Comparison of ENCODE assay signal across 1 cellular context in the genomic region with DNA sequence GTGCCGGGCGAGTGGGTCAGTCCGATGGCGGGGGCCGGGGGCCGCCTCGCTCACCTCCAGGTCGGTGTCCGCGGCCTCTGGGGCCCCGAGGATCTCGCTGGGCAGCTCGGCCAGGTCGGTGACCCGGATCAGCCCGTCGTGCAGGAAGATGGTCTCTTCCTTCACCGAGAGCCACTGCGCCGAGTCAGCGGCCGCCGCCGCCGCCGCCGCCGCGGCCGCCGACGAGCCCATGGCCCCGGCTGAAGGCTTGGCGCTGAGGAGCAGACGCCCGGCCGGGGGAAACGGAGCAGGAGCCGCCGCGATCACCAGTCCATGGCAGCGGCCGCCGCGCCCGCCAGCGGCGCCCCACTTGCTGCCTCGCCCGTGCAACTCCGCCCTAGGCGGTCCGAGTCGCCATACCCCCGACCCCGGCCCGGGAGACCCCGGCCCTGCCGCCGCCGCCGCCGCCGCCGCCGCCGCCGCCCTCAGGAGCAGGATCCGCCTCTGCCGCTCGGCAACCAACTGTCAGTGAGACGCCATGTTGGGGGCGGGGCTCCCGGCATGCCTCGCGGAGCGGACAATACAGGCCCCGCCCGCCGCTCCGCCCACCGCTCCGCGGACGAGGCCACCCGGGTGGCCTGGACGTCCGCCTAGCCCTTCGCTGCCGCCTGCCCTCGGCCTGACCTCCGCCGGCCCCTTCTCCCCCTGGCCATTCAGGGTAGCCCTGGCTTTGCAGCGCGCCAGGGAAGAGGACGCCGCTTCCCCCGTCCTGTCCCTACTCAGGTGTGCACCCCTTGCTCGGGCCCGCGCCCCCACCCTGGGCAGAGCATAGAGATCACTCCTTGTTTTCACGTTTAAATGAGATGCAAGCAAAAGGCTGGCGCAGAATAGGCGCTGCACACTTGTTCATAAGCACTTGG.
TF ChIP-seq lines count a peak whose summit lies in the region.

A gene with protein sequence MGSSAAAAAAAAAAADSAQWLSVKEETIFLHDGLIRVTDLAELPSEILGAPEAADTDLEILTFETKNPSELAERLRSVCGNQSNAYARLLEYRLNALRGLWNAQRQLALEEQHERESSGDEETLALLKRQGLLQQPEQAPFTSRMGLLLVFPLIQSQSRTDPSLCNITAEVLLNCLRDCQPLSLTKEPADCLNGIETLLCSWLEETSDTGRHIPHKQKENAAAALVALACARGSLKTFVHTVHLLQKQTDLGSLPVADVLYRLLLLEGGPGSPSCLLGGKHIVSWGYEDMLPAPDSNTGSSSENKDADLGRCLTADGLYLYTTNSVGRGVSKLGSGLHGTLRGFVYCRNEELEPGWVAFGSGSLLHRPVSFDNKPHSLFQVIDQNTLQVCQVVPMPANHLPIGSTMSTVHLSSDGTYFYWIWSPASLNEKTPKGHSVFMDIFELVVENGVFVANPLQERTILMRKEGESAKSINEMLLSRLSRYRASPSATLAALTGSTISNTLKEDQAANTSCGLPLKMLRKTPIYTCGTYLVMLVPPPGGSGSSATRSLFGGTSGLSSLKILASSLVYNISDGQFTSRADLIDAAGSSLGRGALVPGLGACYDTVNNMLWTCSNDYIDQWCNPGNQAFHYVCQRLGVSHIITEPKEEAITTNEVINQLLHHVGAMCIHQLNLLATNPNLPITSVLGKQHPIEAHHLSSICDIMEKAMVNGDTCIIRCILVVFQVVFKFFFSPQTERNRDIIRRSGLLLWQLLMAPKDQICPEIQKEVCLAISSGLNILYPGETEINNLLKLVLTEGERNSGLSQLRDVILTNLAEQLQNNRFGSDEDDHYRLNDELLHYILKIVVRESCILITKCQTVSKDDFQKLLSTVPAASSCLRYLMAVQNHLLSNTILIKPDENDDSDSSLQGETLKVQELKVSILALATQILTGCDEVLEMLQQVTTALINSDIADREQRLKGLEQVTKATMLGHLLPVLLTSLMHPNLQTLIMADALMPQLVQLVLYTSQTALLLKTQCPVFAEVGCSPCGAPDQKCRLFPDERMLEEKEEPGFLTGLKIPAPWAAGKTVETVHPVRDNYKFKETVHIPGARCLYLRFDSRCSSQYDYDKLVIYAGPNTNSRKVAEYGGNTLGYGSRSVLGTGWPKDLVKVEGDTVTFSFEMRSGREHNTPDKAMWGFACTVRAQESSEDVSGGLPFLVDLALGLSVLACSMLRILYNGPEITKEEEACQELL (N-terminal part only) (minus strand): TSS at position 534 of the 899 bp plus-strand sequence. CDS start 303 bp downstream, at position 231.

TF ChIP-seq in K562, 482 proteins besides CTCF, POLR2A, EP300 and RAD21 (continued from another document and continues in another):
- TF ChIP-seq, protein P1, sequence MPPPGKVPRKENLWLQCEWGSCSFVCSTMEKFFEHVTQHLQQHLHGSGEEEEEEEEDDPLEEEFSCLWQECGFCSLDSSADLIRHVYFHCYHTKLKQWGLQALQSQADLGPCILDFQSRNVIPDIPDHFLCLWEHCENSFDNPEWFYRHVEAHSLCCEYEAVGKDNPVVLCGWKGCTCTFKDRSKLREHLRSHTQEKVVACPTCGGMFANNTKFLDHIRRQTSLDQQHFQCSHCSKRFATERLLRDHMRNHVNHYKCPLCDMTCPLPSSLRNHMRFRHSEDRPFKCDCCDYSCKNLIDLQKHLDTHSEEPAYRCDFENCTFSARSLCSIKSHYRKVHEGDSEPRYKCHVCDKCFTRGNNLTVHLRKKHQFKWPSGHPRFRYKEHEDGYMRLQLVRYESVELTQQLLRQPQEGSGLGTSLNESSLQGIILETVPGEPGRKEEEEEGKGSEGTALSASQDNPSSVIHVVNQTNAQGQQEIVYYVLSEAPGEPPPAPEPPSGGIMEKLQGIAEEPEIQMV (tag; conservative IDR thresholded peaks at IDR 0.05; ENCODE audit: low read depth) = peak; percentile 61
- TF ChIP-seq SNIP1 (IDR thresholded peaks at IDR 0.05; ENCODE audit: low read depth) = no peak
- TF ChIP-seq, protein P2, sequence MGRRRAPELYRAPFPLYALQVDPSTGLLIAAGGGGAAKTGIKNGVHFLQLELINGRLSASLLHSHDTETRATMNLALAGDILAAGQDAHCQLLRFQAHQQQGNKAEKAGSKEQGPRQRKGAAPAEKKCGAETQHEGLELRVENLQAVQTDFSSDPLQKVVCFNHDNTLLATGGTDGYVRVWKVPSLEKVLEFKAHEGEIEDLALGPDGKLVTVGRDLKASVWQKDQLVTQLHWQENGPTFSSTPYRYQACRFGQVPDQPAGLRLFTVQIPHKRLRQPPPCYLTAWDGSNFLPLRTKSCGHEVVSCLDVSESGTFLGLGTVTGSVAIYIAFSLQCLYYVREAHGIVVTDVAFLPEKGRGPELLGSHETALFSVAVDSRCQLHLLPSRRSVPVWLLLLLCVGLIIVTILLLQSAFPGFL (CRISPR knock-in tag; IDR thresholded peaks at IDR 0.05) = no peak
- TF ChIP-seq, protein P3, sequence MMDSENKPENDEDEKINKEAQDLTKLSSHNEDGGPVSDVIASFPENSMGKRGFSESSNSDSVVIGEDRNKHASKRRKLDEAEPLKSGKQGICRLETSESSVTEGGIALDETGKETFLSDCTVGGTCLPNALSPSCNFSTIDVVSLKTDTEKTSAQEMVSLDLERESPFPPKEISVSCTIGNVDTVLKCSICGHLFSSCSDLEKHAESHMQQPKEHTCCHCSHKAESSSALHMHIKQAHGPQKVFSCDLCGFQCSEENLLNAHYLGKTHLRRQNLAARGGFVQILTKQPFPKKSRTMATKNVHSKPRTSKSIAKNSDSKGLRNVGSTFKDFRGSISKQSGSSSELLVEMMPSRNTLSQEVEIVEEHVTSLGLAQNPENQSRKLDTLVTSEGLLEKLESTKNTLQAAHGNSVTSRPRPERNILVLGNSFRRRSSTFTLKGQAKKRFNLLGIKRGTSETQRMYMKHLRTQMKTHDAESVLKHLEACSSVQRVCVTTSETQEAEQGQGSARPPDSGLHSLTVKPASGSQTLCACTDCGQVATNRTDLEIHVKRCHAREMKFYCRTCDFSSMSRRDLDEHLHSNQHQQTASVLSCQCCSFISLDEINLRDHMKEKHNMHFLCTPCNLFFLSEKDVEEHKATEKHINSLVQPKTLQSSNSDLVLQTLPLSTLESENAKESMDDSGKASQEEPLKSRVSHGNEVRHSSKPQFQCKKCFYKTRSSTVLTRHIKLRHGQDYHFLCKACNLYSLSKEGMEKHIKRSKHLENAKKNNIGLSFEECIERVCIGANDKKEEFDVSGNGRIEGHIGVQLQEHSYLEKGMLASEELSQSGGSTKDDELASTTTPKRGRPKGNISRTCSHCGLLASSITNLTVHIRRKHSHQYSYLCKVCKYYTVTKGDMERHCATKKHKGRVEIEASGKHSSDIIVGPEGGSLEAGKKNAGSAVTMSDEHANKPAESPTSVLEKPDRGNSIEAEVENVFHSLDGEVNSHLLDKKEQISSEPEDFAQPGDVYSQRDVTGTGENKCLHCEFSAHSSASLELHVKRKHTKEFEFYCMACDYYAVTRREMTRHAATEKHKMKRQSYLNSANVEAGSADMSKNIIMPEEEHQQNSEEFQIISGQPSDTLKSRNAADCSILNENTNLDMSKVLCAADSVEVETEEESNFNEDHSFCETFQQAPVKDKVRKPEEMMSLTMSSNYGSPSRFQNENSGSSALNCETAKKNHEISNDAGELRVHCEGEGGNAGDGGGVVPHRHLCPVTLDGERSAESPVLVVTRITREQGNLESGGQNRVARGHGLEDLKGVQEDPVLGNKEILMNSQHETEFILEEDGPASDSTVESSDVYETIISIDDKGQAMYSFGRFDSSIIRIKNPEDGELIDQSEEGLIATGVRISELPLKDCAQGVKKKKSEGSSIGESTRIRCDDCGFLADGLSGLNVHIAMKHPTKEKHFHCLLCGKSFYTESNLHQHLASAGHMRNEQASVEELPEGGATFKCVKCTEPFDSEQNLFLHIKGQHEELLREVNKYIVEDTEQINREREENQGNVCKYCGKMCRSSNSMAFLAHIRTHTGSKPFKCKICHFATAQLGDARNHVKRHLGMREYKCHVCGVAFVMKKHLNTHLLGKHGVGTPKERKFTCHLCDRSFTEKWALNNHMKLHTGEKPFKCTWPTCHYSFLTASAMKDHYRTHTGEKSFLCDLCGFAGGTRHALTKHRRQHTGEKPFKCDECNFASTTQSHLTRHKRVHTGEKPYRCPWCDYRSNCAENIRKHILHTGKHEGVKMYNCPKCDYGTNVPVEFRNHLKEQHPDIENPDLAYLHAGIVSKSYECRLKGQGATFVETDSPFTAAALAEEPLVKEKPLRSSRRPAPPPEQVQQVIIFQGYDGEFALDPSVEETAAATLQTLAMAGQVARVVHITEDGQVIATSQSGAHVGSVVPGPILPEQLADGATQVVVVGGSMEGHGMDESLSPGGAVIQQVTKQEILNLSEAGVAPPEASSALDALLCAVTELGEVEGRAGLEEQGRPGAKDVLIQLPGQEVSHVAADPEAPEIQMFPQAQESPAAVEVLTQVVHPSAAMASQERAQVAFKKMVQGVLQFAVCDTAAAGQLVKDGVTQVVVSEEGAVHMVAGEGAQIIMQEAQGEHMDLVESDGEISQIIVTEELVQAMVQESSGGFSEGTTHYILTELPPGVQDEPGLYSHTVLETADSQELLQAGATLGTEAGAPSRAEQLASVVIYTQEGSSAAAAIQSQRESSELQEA (IDR thresholded peaks at IDR 0.05; ENCODE audit: low read depth) = no peak
- TF ChIP-seq BMI1 (IDR thresholded peaks at IDR 0.05; ENCODE audit: low read length) = no peak
- TF ChIP-seq MYBL2 (IDR thresholded peaks at IDR 0.05; ENCODE audit: low read depth) = no peak
- TF ChIP-seq MYBL2 (CRISPR knock-in tag; IDR thresholded peaks at IDR 0.05; ENCODE audit: borderline replicate concordance) = no peak
- TF ChIP-seq, protein P4, sequence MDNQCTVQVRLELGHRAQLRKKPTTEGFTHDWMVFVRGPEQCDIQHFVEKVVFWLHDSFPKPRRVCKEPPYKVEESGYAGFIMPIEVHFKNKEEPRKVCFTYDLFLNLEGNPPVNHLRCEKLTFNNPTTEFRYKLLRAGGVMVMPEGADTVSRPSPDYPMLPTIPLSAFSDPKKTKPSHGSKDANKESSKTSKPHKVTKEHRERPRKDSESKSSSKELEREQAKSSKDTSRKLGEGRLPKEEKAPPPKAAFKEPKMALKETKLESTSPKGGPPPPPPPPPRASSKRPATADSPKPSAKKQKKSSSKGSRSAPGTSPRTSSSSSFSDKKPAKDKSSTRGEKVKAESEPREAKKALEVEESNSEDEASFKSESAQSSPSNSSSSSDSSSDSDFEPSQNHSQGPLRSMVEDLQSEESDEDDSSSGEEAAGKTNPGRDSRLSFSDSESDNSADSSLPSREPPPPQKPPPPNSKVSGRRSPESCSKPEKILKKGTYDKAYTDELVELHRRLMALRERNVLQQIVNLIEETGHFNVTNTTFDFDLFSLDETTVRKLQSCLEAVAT (IDR thresholded peaks at IDR 0.05) = no peak
- peak; percentile 74; the same call in 1 of the 2 replicates for TF ChIP-seq FOXP1 (CRISPR knock-in tag; IDR thresholded peaks at IDR 0.05)
- TF ChIP-seq ZNF24 (IDR thresholded peaks at IDR 0.05) = peak; percentile 15; the same call in 1 of the 2 replicates
- TF ChIP-seq DPF2 (IDR thresholded peaks at IDR 0.05) = no peak
- 0 out of 2 replicates have a peak, but pooled peaks have one; percentile 42 for TF ChIP-seq NBN (IDR thresholded peaks at IDR 0.05; ENCODE audit: low read depth)
- TF ChIP-seq SREBF1 (IDR thresholded peaks at IDR 0.05; ENCODE audit: borderline replicate concordance, low read depth, low read length) = no peak
- peak; percentile 55; the same call in 1 of the 2 replicates for TF ChIP-seq HLTF (IDR thresholded peaks at IDR 0.05)
- TF ChIP-seq NCOR1 (IDR thresholded peaks at IDR 0.05) = no peak
- no peak for TF ChIP-seq SAFB2 (IDR thresholded peaks at IDR 0.05; ENCODE audit: borderline replicate concordance, low read depth, low read length, severe bottlenecking)
- 0 out of 2 replicates have a peak, but pooled peaks have one; percentile 58 for TF ChIP-seq GATAD2A (IDR thresholded peaks at IDR 0.05)
- peak; percentile 44; the same call in 1 of the 2 replicates for TF ChIP-seq EP400 (IDR thresholded peaks at IDR 0.05)
- no peak for TF ChIP-seq WHSC1 (IDR thresholded peaks at IDR 0.05; ENCODE audit: low read length)
- TF ChIP-seq, protein P5, sequence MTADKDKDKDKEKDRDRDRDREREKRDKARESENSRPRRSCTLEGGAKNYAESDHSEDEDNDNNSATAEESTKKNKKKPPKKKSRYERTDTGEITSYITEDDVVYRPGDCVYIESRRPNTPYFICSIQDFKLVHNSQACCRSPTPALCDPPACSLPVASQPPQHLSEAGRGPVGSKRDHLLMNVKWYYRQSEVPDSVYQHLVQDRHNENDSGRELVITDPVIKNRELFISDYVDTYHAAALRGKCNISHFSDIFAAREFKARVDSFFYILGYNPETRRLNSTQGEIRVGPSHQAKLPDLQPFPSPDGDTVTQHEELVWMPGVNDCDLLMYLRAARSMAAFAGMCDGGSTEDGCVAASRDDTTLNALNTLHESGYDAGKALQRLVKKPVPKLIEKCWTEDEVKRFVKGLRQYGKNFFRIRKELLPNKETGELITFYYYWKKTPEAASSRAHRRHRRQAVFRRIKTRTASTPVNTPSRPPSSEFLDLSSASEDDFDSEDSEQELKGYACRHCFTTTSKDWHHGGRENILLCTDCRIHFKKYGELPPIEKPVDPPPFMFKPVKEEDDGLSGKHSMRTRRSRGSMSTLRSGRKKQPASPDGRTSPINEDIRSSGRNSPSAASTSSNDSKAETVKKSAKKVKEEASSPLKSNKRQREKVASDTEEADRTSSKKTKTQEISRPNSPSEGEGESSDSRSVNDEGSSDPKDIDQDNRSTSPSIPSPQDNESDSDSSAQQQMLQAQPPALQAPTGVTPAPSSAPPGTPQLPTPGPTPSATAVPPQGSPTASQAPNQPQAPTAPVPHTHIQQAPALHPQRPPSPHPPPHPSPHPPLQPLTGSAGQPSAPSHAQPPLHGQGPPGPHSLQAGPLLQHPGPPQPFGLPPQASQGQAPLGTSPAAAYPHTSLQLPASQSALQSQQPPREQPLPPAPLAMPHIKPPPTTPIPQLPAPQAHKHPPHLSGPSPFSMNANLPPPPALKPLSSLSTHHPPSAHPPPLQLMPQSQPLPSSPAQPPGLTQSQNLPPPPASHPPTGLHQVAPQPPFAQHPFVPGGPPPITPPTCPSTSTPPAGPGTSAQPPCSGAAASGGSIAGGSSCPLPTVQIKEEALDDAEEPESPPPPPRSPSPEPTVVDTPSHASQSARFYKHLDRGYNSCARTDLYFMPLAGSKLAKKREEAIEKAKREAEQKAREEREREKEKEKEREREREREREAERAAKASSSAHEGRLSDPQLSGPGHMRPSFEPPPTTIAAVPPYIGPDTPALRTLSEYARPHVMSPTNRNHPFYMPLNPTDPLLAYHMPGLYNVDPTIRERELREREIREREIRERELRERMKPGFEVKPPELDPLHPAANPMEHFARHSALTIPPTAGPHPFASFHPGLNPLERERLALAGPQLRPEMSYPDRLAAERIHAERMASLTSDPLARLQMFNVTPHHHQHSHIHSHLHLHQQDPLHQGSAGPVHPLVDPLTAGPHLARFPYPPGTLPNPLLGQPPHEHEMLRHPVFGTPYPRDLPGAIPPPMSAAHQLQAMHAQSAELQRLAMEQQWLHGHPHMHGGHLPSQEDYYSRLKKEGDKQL (CRISPR knock-in tag; IDR thresholded peaks at IDR 0.05; ENCODE audit: borderline replicate concordance) = no peak
